In the genomic region with DNA sequence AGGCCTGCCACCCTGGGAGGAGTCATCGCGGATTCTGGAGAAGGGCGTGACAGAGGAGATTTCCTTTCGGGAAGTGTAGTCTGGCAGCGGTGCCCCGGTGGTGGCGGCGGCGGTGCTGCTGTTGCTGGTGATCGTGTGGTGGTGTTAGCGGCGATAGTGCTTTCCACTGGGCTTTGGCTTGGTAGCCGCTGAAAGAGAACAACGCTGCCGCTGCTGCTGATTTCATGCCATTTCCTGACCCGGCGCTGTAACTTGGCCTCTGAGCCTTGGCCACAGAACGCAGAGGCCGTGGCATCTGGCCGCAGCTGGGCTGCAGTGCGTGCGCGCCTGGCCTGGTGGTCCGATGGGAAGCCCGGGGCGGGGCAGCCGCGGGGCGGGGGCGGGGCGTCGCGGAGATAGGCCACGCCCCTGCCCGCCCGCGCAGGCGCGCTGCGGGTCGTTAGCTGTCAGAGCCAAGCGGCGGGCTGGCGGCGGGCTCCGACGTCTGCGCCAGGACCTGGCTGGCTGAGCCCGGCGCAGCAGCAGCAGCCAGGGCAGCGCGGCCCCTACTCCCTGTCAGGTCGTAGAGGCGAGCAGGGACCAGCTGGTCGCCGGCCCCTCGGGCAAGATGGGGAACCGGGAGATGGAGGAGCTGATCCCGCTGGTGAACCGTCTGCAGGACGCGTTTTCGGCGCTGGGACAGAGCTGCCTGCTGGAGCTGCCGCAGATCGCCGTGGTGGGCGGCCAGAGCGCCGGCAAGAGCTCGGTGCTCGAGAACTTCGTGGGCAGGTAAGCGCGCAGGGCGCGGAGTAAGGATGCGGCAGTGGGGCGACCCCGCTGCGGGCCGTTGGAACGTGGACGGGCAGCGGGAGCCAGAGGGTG, we compare ENCODE assay signal across 8 cellular contexts. TPM values are rescaled to one million over a fixed set of nuclear protein-coding genes. Genes with fewer than 3 reads are reported as not detected.
DNase-seq lines count a peak whose midpoint lies in the region; ATAC-seq and TF ChIP-seq lines count a peak whose summit lies in the region.

Gene DNM3 (plus strand): TSS at position 449 of the 861 bp plus-strand sequence. CDS start 159 bp downstream, at position 608.

- no peaks in the 10 kb centered on the region for H3K9me3 Mint-ChIP-seq in activated CD8-positive, alpha-beta T cell treated with anti-CD3 and anti-CD28 coated beads for 36 hours

- H3K36me3 Mint-ChIP-seq in activated CD8-positive, alpha-beta T cell treated with anti-CD3 and anti-CD28 coated beads for 36 hours (ENCODE audit: low read depth): no peaks in the 10 kb centered on the region

- DNase-seq in A673 (ENCODE audit: low spot score): peak; percentile 80
- DNase-seq in NCI-H446 treated with DMSO at 0.1 percent for 48 hours (lab: John Stamatoyannopoulos, UW): peak; percentile 72
- peak; percentile 76 for DNase-seq in activated CD8-positive, alpha-beta T cell treated with anti-CD3 and anti-CD28 coated beads for 36 hours
- DNase-seq in lower lobe of right lung: peak; percentile 88
- peak; percentile 73 to 77 for DNase-seq in stimulated activated CD4-positive, alpha-beta T cell treated with anti-CD3 and anti-CD28 coated beads, Interleukin-4, amount 100 ng/mL, for 4 hours

- H3K4me1 ChIP-seq in A673 (ENCODE audit: insufficient read depth, low read length, poor library complexity, severe bottlenecking) (peaks cover 8% of the 10 kb centered on the region), ectodermal cell (ENCODE audit: control insufficient read depth, insufficient read depth, low read length) (peaks cover 4% of the 10 kb centered on the region), lower lobe of right lung (peaks cover 6% of the 10 kb centered on the region)

- peak within 1 kb of the TSS; percentile 81 for H3K4me3 Mint-ChIP-seq in activated CD8-positive, alpha-beta T cell treated with anti-CD3 and anti-CD28 coated beads for 36 hours

- H3K27ac ChIP-seq in A673 (ENCODE audit: low read depth, low read length, poor library complexity, severe bottlenecking) (no peak within 1 kb of the TSS), ectodermal cell (ENCODE audit: insufficient read depth, low read depth, low read length, poor library complexity, severe bottlenecking) (no peak within 1 kb of the TSS), lower lobe of right lung (peak within 1 kb of the TSS; percentile 84)

- H3K4me3 ChIP-seq in A673 (ENCODE audit: low read depth, low read length, poor library complexity, severe bottlenecking) (peak within 1 kb of the TSS; percentile 54), ectodermal cell (ENCODE audit: insufficient read depth, low read depth, low read length) (peak within 1 kb of the TSS; percentile 56), lower lobe of right lung (peak within 1 kb of the TSS; percentile 93)

- POLR2A ChIA-PET in A673 (lab: Charles Lee; ENCODE audit: low non-redundant PET): no interaction called here
- POLR2A ChIA-PET in activated CD8-positive, alpha-beta T cell treated with anti-CD3 and anti-CD28 coated beads for 36 hours (lab: Charles Lee): interaction anchor here (0.9 to 1.2 kb wide), 2 partner anchors 74 to 100 kb away, joined by 3 to 5 read pairs; partner anchors contain the start of gene VAMP4

- no peaks in the 10 kb centered on the region for H3K9me3 ChIP-seq in A673 (ENCODE audit: low read depth, low read length, poor library complexity, severe bottlenecking)
- H3K9me3 ChIP-seq in ectodermal cell (ENCODE audit: control insufficient read depth, low read length): no peaks in the 10 kb centered on the region
- no peaks in the 10 kb centered on the region for H3K9me3 ChIP-seq in lower lobe of right lung

- H3K4me1 Mint-ChIP-seq in activated CD8-positive, alpha-beta T cell treated with anti-CD3 and anti-CD28 coated beads for 36 hours (ENCODE audit: low read depth): peaks cover 12% of the 10 kb centered on the region

- no TSS peak for BruUV-seq in A673 (replicated peaks; lab: Mats Ljungman, UMichigan)

- H3K27ac Mint-ChIP-seq in activated CD8-positive, alpha-beta T cell treated with anti-CD3 and anti-CD28 coated beads for 36 hours: peak within 1 kb of the TSS; percentile 69

- H3K27me3 Mint-ChIP-seq in activated CD8-positive, alpha-beta T cell treated with anti-CD3 and anti-CD28 coated beads for 36 hours: peaks cover 21% of the 10 kb centered on the region

- H3K36me3 ChIP-seq in A673 (ENCODE audit: insufficient read depth, low read length, poor library complexity, severe bottlenecking) (no peaks in the 10 kb centered on the region), ectodermal cell (ENCODE audit: control insufficient read depth, insufficient read depth, low read length) (no peaks in the 10 kb centered on the region), lower lobe of right lung (no peaks in the 10 kb centered on the region)

- CTCF ChIA-PET in A673 (lab: Charles Lee): interaction anchor here (0.6 to 1.0 kb wide), 2 partner anchors 40 to 143 kb away, joined by 3 read pairs; no protein-coding TSS in a partner anchor
- CTCF ChIA-PET in activated CD8-positive, alpha-beta T cell treated with anti-CD3 and anti-CD28 coated beads for 36 hours (lab: Charles Lee): interaction anchor here (0.8 to 3.3 kb wide), 5 partner anchors 41 to 197 kb away, joined by 3 to 11 read pairs (median 5); partner anchors contain the start of gene VAMP4

- intact Hi-C loops in A673 (cut with micrococcal nuclease; ENCODE audit: unreplicated experiment): no loop called here
- intact Hi-C loops in activated CD8-positive, alpha-beta T cell treated with anti-CD3 and anti-CD28 coated beads for 36 hours (cut with micrococcal nuclease): no loop called here
- intact Hi-C loops in lower lobe of right lung (cut with DNase I): no loop called here

- TF ChIP-seq CTCF in A673 (conservative IDR thresholded peaks at IDR 0.05; ENCODE audit: low read depth, low read length) (no peak), lower lobe of right lung (IDR thresholded peaks at IDR 0.05) (no peak)
- TF ChIP-seq CTCF in activated CD8-positive, alpha-beta T cell treated with anti-CD3 and anti-CD28 coated beads for 36 hours (IDR thresholded peaks at IDR 0.05): no peak

- H3K27me3 ChIP-seq in A673 (replicated peaks; ENCODE audit: insufficient read depth, low read depth, low read length, poor library complexity) (peaks cover 36% of the 10 kb centered on the region), ectodermal cell (ENCODE audit: control insufficient read depth, insufficient read depth, low read length, poor library complexity, severe bottlenecking) (peaks cover 49% of the 10 kb centered on the region), lower lobe of right lung (ENCODE audit: low read depth) (no peaks in the 10 kb centered on the region)

- peak; percentile 89 for ATAC-seq in GM18867 (IDR thresholded peaks at IDR 0.05; ENCODE audit: unreplicated experiment)
- peak; percentile 84 for ATAC-seq in HG03103 (IDR thresholded peaks at IDR 0.05; ENCODE audit: low read depth, unreplicated experiment)
- peak; percentile 98 for ATAC-seq in activated CD8-positive, alpha-beta T cell treated with anti-CD3 and anti-CD28 coated beads for 36 hours
- ATAC-seq in lower lobe of right lung: peak; percentile 99

- 1% methylated on average over 85 of the region's 85 CpGs for WGBS in ectodermal cell, 2 experiments

RNA-seq across cellular contexts. Expression of gene DNM3, which starts in this region (rescaled TPM):
- total RNA-seq in A673 (2021): 0.71 and 0.94 TPM in 2 replicates
- 1 to 10 TPM in 1 of 2 experiments, under 1 TPM in 1; 0.58 to 1.1 TPM for total RNA-seq in activated CD8-positive, alpha-beta T cell treated with anti-CD3 and anti-CD28 coated beads for 36 hours
- polyA plus RNA-seq in ectodermal cell (2013, experiment 1 of 4): 0.94 TPM
- 0.53 TPM for polyA plus RNA-seq in ectodermal cell (2013, experiment 2 of 4)
- polyA plus RNA-seq in ectodermal cell (2013, experiment 3 of 4): 0.53 TPM
- 0.69 TPM for polyA plus RNA-seq in ectodermal cell (2013, experiment 4 of 4)
- total RNA-seq in lower lobe of right lung: 12.4 TPM

Comparison
In these comparisons a context has a peak if more than half of its experiments do, and no peak if none do; other contexts are left out.
1. Peak in DNase-seq and H3K4me3 ChIP-seq in A673; RNA of the gene not detected or under 1 TPM.